ENCODE assay signal across 15 cellular contexts in genomic region chr2:221596192-221596591, GRCh38. TPM values are rescaled to one million over a fixed set of nuclear protein-coding genes. Genes with fewer than 3 reads are reported as not detected.
A peak's percentile ranks its signal among the peaks of the same experiment; 100 is the strongest.
DNase-seq lines count a peak whose midpoint lies in the region; ATAC-seq and TF ChIP-seq lines count a peak whose summit lies in the region.
"Had no signal": no experiment of that assay in that cellular context is flagged by ENCODE, and none has a peak within 500 bp of the region (broad histone marks: within the 10 kb centered on the region; RNA-seq: fewer than 3 reads in every experiment).

No MANE protein-coding gene starts in this region.

- H3K27ac ChIP-seq in mammary epithelial cell (ENCODE audit: insufficient read depth, low read depth, low read length) (no peak overlapping the region), hepatocyte (no peak overlapping the region), GM23338 (ENCODE audit: low read depth) (no peak overlapping the region)
- H3K27ac ChIP-seq: C4-2B, uterus, VCaP had no signal

- no peaks in the 10 kb centered on the region for H3K9me3 Mint-ChIP-seq in GM23338

- H3K4me2 ChIP-seq in mammary epithelial cell (ENCODE audit: insufficient read depth, low read depth, low read length) (no peak overlapping the region), hepatocyte (no peak overlapping the region), GM23338 (no peak overlapping the region)

- no peak overlapping the region for H3K9ac ChIP-seq in mammary epithelial cell (ENCODE audit: insufficient read depth, low read length)

- peaks cover under 1% of the 10 kb centered on the region; the same call in 1 of the 3 replicates for H3K4me1 Mint-ChIP-seq in GM23338
- H3K4me1 Mint-ChIP-seq: activated CD8-positive, alpha-beta memory T cell treated with anti-CD3 and anti-CD28 coated beads, Interleukin-2, amount 10 ng/mL, durations not matched to agents 7 days and 5 days had no signal

- H2AFZ ChIP-seq in mammary epithelial cell (ENCODE audit: low read depth, low read length) = no peak overlapping the region
- H2AFZ ChIP-seq in hepatocyte = no peak overlapping the region
- no peak overlapping the region for H2AFZ ChIP-seq in GM23338

- H3K9me3 ChIP-seq in mammary epithelial cell (replicated peaks; ENCODE audit: insufficient read depth, low read length) (no peaks in the 10 kb centered on the region), hepatocyte (ENCODE audit: low read depth) (no peaks in the 10 kb centered on the region)
- H3K9me3 ChIP-seq: uterus had no signal

- intact Hi-C loops in mammary epithelial cell (cut with micrococcal nuclease) = no loop called here

- 53% methylated on average over 3 of the region's 3 CpGs for WGBS in mammary epithelial cell (ENCODE audit: low coverage, missing lambda C conversion rate)
- 68% methylated on average over 3 of the region's 3 CpGs for WGBS in hepatocyte (ENCODE audit: low lambda C conversion rate, missing lambda C conversion rate)

- peaks cover 2% of the 10 kb centered on the region for H3K27me3 Mint-ChIP-seq in GM23338 (ENCODE audit: insufficient read depth, low read depth, poor library complexity)

- TF ChIP-seq CTCF in mammary epithelial cell (conservative IDR thresholded peaks at IDR 0.05 in 1 of 2, IDR thresholded peaks at IDR 0.05 in 1 of 2; ENCODE audit: extremely low read depth in 1 of 2, insufficient read depth in 1 of 2, low read depth in 1 of 2, low read length in 2 of 2) (no peak), hepatocyte (IDR thresholded peaks at IDR 0.05; ENCODE audit: poor library complexity) (no peak), GM23338 (conservative IDR thresholded peaks at IDR 0.05; ENCODE audit: low read depth in 2 of 2) (no peak)

- H3K36me3 ChIP-seq in mammary epithelial cell (ENCODE audit: insufficient read depth, low read length) (no peaks in the 10 kb centered on the region), hepatocyte (replicated peaks; ENCODE audit: insufficient read depth, low read depth) (no peaks in the 10 kb centered on the region), GM23338 (ENCODE audit: insufficient read depth) (no peaks in the 10 kb centered on the region)
- H3K36me3 ChIP-seq: uterus had no signal

- H3K4me3 Mint-ChIP-seq in GM23338 = no peak overlapping the region
- H3K4me3 Mint-ChIP-seq: activated CD8-positive, alpha-beta memory T cell treated with anti-CD3 and anti-CD28 coated beads, Interleukin-2, amount 10 ng/mL, durations not matched to agents 7 days and 5 days had no signal

- H3K9me2 ChIP-seq in hepatocyte (replicated peaks; ENCODE audit: insufficient read depth) = no peaks in the 10 kb centered on the region
- no peaks in the 10 kb centered on the region for H3K9me2 ChIP-seq in GM23338 (ENCODE audit: insufficient read depth)

- no peak for ATAC-seq in GM18502 (IDR thresholded peaks at IDR 0.05; ENCODE audit: poor library complexity, unreplicated experiment)
- no peak for ATAC-seq in GM23338
- ATAC-seq: activated CD8-positive, alpha-beta memory T cell treated with anti-CD3 and anti-CD28 coated beads, Interleukin-2, amount 10 ng/mL, durations not matched to agents 7 days and 5 days had no signal

- H3K4me1 ChIP-seq in mammary epithelial cell (ENCODE audit: insufficient read depth, low read length) (no peaks in the 10 kb centered on the region), hepatocyte (ENCODE audit: insufficient read depth) (no peaks in the 10 kb centered on the region), GM23338 (ENCODE audit: insufficient read depth) (0 out of 2 replicates have a peak, but pooled peaks cover under 1% of the 10 kb centered on the region)
- H3K4me1 ChIP-seq: uterus had no signal

- H3K4me3 ChIP-seq in mammary epithelial cell (replicated peaks in 1 of 3; ENCODE audit: insufficient read depth in 1 of 3, low read depth in 2 of 3, low read length in 3 of 3) = no peak overlapping the region
- no peak overlapping the region for H3K4me3 ChIP-seq in hepatocyte
- no peak overlapping the region for H3K4me3 ChIP-seq in GM23338
- H3K4me3 ChIP-seq: uterus had no signal

- no TSS peak for BruUV-seq in mammary epithelial cell (replicated peaks; lab: Mats Ljungman, UMichigan)

- no peaks in the 10 kb centered on the region for H3K79me2 ChIP-seq in mammary epithelial cell (ENCODE audit: insufficient read depth, low read length)
- no peaks in the 10 kb centered on the region for H3K79me2 ChIP-seq in hepatocyte
- no peaks in the 10 kb centered on the region for H3K79me2 ChIP-seq in GM23338 (replicated peaks; ENCODE audit: insufficient read depth)

- DNase-seq in EL (peak; percentile 76), LHCN-M2 (ENCODE audit: low read depth) (peak; percentile 50), mammary epithelial cell (peak; percentile 57), hepatocyte (ENCODE audit: low spot score) (peak; percentile 31), KG1 (lab: John Stamatoyannopoulos, UW) (no peak), GM23338 (ENCODE audit: low spot score) (no peak), cortex of kidney (lab: John Stamatoyannopoulos, UW) (no peak)
- DNase-seq: activated CD8-positive, alpha-beta memory T cell treated with anti-CD3 and anti-CD28 coated beads, Interleukin-2, amount 10 ng/mL, durations not matched to agents 7 days and 5 days; activated naive CD4-positive, alpha-beta T cell treated with Interleukin-2 at 50 U/mL for 16 hours; mesendoderm; stimulated activated naive CD4-positive, alpha-beta T cell; uterus had no signal

- H3K27me3 ChIP-seq in mammary epithelial cell (ENCODE audit: insufficient read depth, low read length) (no peaks in the 10 kb centered on the region), hepatocyte (no peaks in the 10 kb centered on the region), GM23338 (ENCODE audit: insufficient read depth) (no peaks in the 10 kb centered on the region)
- H3K27me3 ChIP-seq: uterus had no signal

- CTCF ChIA-PET in mammary epithelial cell (lab: Charles Lee; ENCODE audit: low non-redundant PET) = no interaction called here

- H3K36me3 Mint-ChIP-seq in GM23338 (ENCODE audit: low read depth) = no peaks in the 10 kb centered on the region
- H3K36me3 Mint-ChIP-seq: activated CD8-positive, alpha-beta memory T cell treated with anti-CD3 and anti-CD28 coated beads, Interleukin-2, amount 10 ng/mL, durations not matched to agents 7 days and 5 days had no signal

- dilution Hi-C loops in mammary epithelial cell (cut with HindIII; ENCODE audit: low sequenced_read_pairs) = no loop called here

- in situ Hi-C loops in mammary epithelial cell (cut with MboI; ENCODE audit: low sequenced_read_pairs in 2 of 2) = loop anchor here in 1 of 2 donors (25.0 kb wide), 1 partner anchor 366 kb away; no protein-coding TSS in a partner anchor

- H3F3A ChIP-seq in GM23338 (replicated peaks; ENCODE audit: low read depth) = no peaks in the 10 kb centered on the region

- H4K20me1 ChIP-seq in mammary epithelial cell (ENCODE audit: insufficient read depth, low read length) = no peaks in the 10 kb centered on the region
- H4K20me1 ChIP-seq in hepatocyte (ENCODE audit: insufficient read depth, poor library complexity, severe bottlenecking) = no peaks in the 10 kb centered on the region
- H4K20me1 ChIP-seq in GM23338 (replicated peaks; ENCODE audit: insufficient read depth) = no peaks in the 10 kb centered on the region

- no peak overlapping the region for H3K27ac Mint-ChIP-seq in GM23338
- H3K27ac Mint-ChIP-seq: activated CD8-positive, alpha-beta memory T cell treated with anti-CD3 and anti-CD28 coated beads, Interleukin-2, amount 10 ng/mL, durations not matched to agents 7 days and 5 days had no signal

TF ChIP-seq in GM23338, 12 proteins besides CTCF, POLR2A, EP300 and RAD21 (continues in another document):
- TF ChIP-seq STAT1 (IDR thresholded peaks at IDR 0.05; ENCODE audit: unreplicated experiment) (no peak), EZH2 (IDR thresholded peaks at IDR 0.05; ENCODE audit: low read depth, unreplicated experiment) (no peak), ZNF331 (CRISPR knock-in tag; IDR thresholded peaks at IDR 0.05; ENCODE audit: low read depth) (no peak), POLR2AphosphoS5 (IDR thresholded peaks at IDR 0.05; ENCODE audit: low read depth) (no peak), REST (IDR thresholded peaks at IDR 0.05; ENCODE audit: unreplicated experiment) (no peak), EZH2phosphoT487 (IDR thresholded peaks at IDR 0.05; ENCODE audit: unreplicated experiment) (no peak), NANOG (IDR thresholded peaks at IDR 0.05; ENCODE audit: borderline replicate concordance) (no peak), CREB1 (CRISPR knock-in tag; IDR thresholded peaks at IDR 0.05; ENCODE audit: low read depth) (no peak)

RNA-seq across cellular contexts. Expression of gene EPHA4, which starts 24.1 kb away (rescaled TPM):
- 6.6 and 17.4 TPM in 2 replicates for total RNA-seq in LHCN-M2 (2014; rRNA removed)
- 3.6 TPM for polyA plus RNA-seq in LHCN-M2 (2012)
- total RNA-seq in mammary epithelial cell = 10 to 100 TPM in 1 of 2 donors, 1 to 10 TPM in 1; 3.9 to 55.5 TPM
- polyA plus RNA-seq in mammary epithelial cell = 2.0 TPM
- polyA minus RNA-seq in mammary epithelial cell = 11.3 TPM
- total RNA-seq in hepatocyte = 36.8 and 39.0 TPM in 2 replicates
- 7.8 and 8.8 TPM in 2 replicates for polyA plus RNA-seq in hepatocyte
- total RNA-seq in GM23338 (2014; rRNA removed; shearing (Covaris generic)) = 6.2 and 7.2 TPM in 2 replicates
- polyA plus RNA-seq in GM23338 (2016; fragmentation: Nextera tagmentation; extraction: Ambion mirVana) = 4.1 and 5.5 TPM in 2 replicates

Comparison
In these comparisons a context has a peak if more than half of its experiments do, and no peak if none do; other contexts are left out.
1. DNase-seq: peak in EL (single experiment), LHCN-M2 (single experiment), mammary epithelial cell (single experiment) and hepatocyte (single experiment); none in KG1 (single experiment), GM23338 (single experiment) and cortex of kidney (single experiment).